Comparison of ENCODE assay signal across 8 cellular contexts in the genomic region with DNA sequence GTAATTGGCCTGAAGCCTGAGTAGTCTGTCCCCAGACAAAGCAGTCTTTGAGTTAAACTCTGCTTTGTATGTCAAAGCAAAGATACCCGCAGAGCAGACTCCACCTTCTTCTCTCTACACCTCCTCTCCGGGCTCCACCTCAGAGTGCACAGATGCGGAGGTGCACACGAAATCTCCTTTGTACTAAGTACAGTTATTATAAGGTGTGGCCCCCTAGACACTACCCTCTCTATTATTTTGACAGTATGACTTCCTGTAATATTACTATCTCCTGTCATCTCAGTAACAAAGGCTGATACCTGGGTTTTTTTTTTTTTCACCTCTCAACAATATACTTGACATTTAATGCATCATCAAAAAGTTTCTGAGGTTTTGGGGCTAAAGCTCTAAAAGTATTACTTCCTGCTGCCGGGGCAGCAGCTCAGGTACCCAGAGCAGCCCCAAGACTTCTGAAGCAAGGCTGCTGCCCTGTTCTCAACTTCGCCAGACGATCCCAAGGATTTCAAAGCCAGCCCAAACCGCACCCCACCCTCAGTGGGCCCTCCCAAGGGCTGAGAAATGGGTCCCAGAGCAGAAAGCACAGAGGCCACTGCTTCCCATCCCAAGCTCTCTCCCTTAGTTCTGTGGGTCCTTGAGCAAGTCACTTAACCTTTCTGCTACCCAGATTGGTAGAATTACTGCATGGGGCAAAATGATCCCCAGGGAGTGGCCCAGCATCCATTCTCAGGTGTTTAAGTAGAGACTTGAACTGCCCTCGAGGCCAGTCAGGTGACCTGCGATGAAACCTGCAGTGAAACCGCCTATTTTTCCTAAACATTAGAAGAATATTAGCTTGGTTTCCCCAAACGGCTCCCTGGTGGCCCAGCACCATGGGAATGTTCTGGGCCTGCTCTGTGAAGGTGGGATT.
DNase-seq lines count a peak whose midpoint lies in the region; ATAC-seq and TF ChIP-seq lines count a peak whose summit lies in the region.

No MANE protein-coding gene starts in this region.

- TF ChIP-seq POLR2A in tibial nerve (IDR thresholded peaks at IDR 0.05), result no peak

- no peak overlapping the region for H3K9ac ChIP-seq in GM23248

- CTCF ChIA-PET in CD8-positive, alpha-beta T cell (lab: Charles Lee), result interaction anchor here (0.6 to 1.7 kb wide), 7 partner anchors 29 to 416 kb away, joined by 3 to 5 read pairs (median 3); no protein-coding TSS in a partner anchor

- peaks cover 92% of the 10 kb centered on the region for H3K4me1 ChIP-seq in CD8-positive, alpha-beta T cell (ENCODE audit: insufficient read depth, low read length)
- H3K4me1 ChIP-seq in GM23248 (ENCODE audit: insufficient read depth), result no peaks in the 10 kb centered on the region
- peaks cover 0 to 14% (median 7%) of the 10 kb centered on the region in 4 donors for H3K4me1 ChIP-seq in tibial nerve

- peak overlapping the region; percentile 43 for H3K4me3 Mint-ChIP-seq in CD8-positive, alpha-beta T cell
- no peak overlapping the region for H3K4me3 Mint-ChIP-seq in nephron progenitor cell

- POLR2A ChIA-PET in CD8-positive, alpha-beta T cell (lab: Charles Lee), result interaction anchor here (0.7 to 3.6 kb wide), 13 partner anchors 9 to 299 kb away, joined by 3 to 25 read pairs (median 5); a partner anchor contains a TSS

- no peak for TF ChIP-seq EP300 in tibial nerve (IDR thresholded peaks at IDR 0.05)

- H3K27ac ChIP-seq in CD8-positive, alpha-beta T cell (ENCODE audit: low read depth, low read length), result peak overlapping the region; percentile 53
- H3K27ac ChIP-seq in GM23248, result no peak overlapping the region
- H3K27ac ChIP-seq in tibial nerve, result no peak overlapping the region

- peak; percentile 49 to 89 (median 70) for DNase-seq in CD8-positive, alpha-beta T cell
- peak; percentile 45 for DNase-seq in activated T-cell treated with anti-CD3 and anti-CD28 coated beads for 24 hours (ENCODE audit: low read depth)
- DNase-seq in nephron progenitor cell, result no peak
- no peak for DNase-seq in DMS153 treated with DMSO at 0.1 percent for 48 hours (lab: John Stamatoyannopoulos, UW; ENCODE audit: unreplicated experiment)
- DNase-seq in superior temporal gyrus (ENCODE audit: extremely low spot score), result no peak
- DNase-seq in GM23248, result no peak
- no peak for DNase-seq in tibial nerve (ENCODE audit: low spot score in 2 of 2)

- ATAC-seq in CD8-positive, alpha-beta T cell, result peak; percentile 92
- ATAC-seq in HG03175 (IDR thresholded peaks at IDR 0.05; ENCODE audit: unreplicated experiment), result peak; percentile 57

- no peaks in the 10 kb centered on the region for H3K27me3 Mint-ChIP-seq in CD8-positive, alpha-beta T cell (ENCODE audit: low read depth)
- H3K27me3 Mint-ChIP-seq in nephron progenitor cell (ENCODE audit: low read depth, poor library complexity), result peaks cover 12% of the 10 kb centered on the region

- H2AFZ ChIP-seq in GM23248, result no peak overlapping the region

- peak overlapping the region; percentile 93 for H3K27ac Mint-ChIP-seq in CD8-positive, alpha-beta T cell
- peak overlapping the region; percentile 39 for H3K27ac Mint-ChIP-seq in nephron progenitor cell

- WGBS in GM23248 (ENCODE audit: low coverage in 1 of 2, low lambda C conversion rate in 2 of 2, missing lambda C conversion rate in 2 of 2), 2 experiments, result 74 to 81% methylated on average over 12 of the region's 12 CpGs
- whole genome bisulfite sequencing in tibial nerve, 2 donors, result 70 to 75% methylated on average over 12 of the region's 12 CpGs

- intact Hi-C loops in CD8-positive, alpha-beta T cell (cut with DNase I, micrococcal nuclease), result loop anchor here (1.0 to 5.0 kb wide), 11 partner anchors 8 to 417 kb away; a partner anchor contains a TSS

- peaks cover 91% of the 10 kb centered on the region for H3K4me1 Mint-ChIP-seq in CD8-positive, alpha-beta T cell (ENCODE audit: low read depth)
- peaks cover 21% of the 10 kb centered on the region for H3K4me1 Mint-ChIP-seq in nephron progenitor cell

- H3K4me2 ChIP-seq in GM23248 (ENCODE audit: unreplicated experiment), result no peak overlapping the region

- H3K79me2 ChIP-seq in GM23248 (ENCODE audit: insufficient read depth), result no peaks in the 10 kb centered on the region

- H3K27me3 ChIP-seq in CD8-positive, alpha-beta T cell (ENCODE audit: insufficient read depth, low read length), result no peaks in the 10 kb centered on the region
- peaks cover 7% of the 10 kb centered on the region for H3K27me3 ChIP-seq in GM23248 (replicated peaks; ENCODE audit: insufficient read depth)
- H3K27me3 ChIP-seq in tibial nerve, result no peaks in the 10 kb centered on the region

- no peaks in the 10 kb centered on the region for H4K20me1 ChIP-seq in GM23248 (ENCODE audit: insufficient read depth)

- H3K36me3 ChIP-seq in CD8-positive, alpha-beta T cell (ENCODE audit: insufficient read depth, low read length), result no peaks in the 10 kb centered on the region
- H3K36me3 ChIP-seq in GM23248 (ENCODE audit: low read depth), result no peaks in the 10 kb centered on the region
- no peaks in the 10 kb centered on the region for H3K36me3 ChIP-seq in tibial nerve

- H3K4me3 ChIP-seq in CD8-positive, alpha-beta T cell (ENCODE audit: low read depth, low read length), result peak overlapping the region; percentile 33
- H3K4me3 ChIP-seq in GM23248 (no peak overlapping the region), tibial nerve (no peak overlapping the region)

- in situ Hi-C loops in GM23248 (cut with MboI), result no loop called here

- no peaks in the 10 kb centered on the region for H3K9me3 ChIP-seq in CD8-positive, alpha-beta T cell (ENCODE audit: low read length)
- H3K9me3 ChIP-seq in GM23248 (ENCODE audit: low read depth) (no peaks in the 10 kb centered on the region), tibial nerve (no peaks in the 10 kb centered on the region)

- H3K9me3 Mint-ChIP-seq in CD8-positive, alpha-beta T cell, result no peaks in the 10 kb centered on the region
- no peaks in the 10 kb centered on the region for H3K9me3 Mint-ChIP-seq in nephron progenitor cell

- no peaks in the 10 kb centered on the region for H3K36me3 Mint-ChIP-seq in CD8-positive, alpha-beta T cell
- H3K36me3 Mint-ChIP-seq in nephron progenitor cell (ENCODE audit: low read depth), result no peaks in the 10 kb centered on the region

- TF ChIP-seq CTCF in CD8-positive, alpha-beta T cell (IDR thresholded peaks at IDR 0.05), result no peak
- TF ChIP-seq CTCF in nephron progenitor cell (IDR thresholded peaks at IDR 0.05), result no peak
- TF ChIP-seq CTCF in tibial nerve (IDR thresholded peaks at IDR 0.05), result no peak

- no peaks in the 10 kb centered on the region for H3F3A ChIP-seq in GM23248 (ENCODE audit: insufficient read depth)

- no peaks in the 10 kb centered on the region for H3K9me2 ChIP-seq in GM23248 (ENCODE audit: insufficient read depth)

Comparison
In these comparisons a context has a peak if more than half of its experiments do, and no peak if none do; other contexts are left out.
1. DNase-seq: peak in CD8-positive, alpha-beta T cell (7 of 7) and activated T-cell treated with anti-CD3 and anti-CD28 coated beads for 24 hours (single experiment); none in nephron progenitor cell (single experiment), DMS153 treated with DMSO at 0.1 percent for 48 hours (single experiment), superior temporal gyrus (single experiment), GM23248 (single experiment) and tibial nerve (0 of 2).